ENCODE assay signal across 1 cellular context in genomic region chr7:107972075-107972482, GRCh38.
TF ChIP-seq lines count a peak whose summit lies in the region.

No MANE protein-coding gene starts in this region.

TF ChIP-seq in HepG2, 621 proteins besides CTCF, POLR2A, EP300 and RAD21 (continued from another document and continues in another):
- TF ChIP-seq ZNF574 (CRISPR knock-in tag; IDR thresholded peaks at IDR 0.05) (peak; percentile 43; the same call in 1 of the 2 replicates), IRF2 (CRISPR knock-in tag; IDR thresholded peaks at IDR 0.05) (peak; percentile 31; the same call in 1 of the 2 replicates), KAT8 (CRISPR knock-in tag; IDR thresholded peaks at IDR 0.05) (peak; percentile 61; the same call in 1 of the 2 replicates), ZNF274 (CRISPR knock-in tag; IDR thresholded peaks at IDR 0.05) (no peak), THYN1 (CRISPR knock-in tag; IDR thresholded peaks at IDR 0.05; ENCODE audit: borderline replicate concordance, low read depth) (no peak), KDM3A (CRISPR knock-in tag; IDR thresholded peaks at IDR 0.05; ENCODE audit: low read depth) (peak; percentile 38; the same call in 1 of the 2 replicates), DZIP1 (CRISPR knock-in tag; IDR thresholded peaks at IDR 0.05) (no peak), ATF4 (CRISPR knock-in tag; IDR thresholded peaks at IDR 0.05) (peak in 1 of 2 experiments; percentile 64; a peak in 2 of 4 replicates), ZBTB25 (CRISPR knock-in tag; IDR thresholded peaks at IDR 0.05) (peak; percentile 67; the same call in 1 of the 2 replicates), BCL6 (CRISPR knock-in tag; IDR thresholded peaks at IDR 0.05) (peak; percentile 98), HDAC2 (CRISPR knock-in tag; IDR thresholded peaks at IDR 0.05) (peak; percentile 80; the same call in 1 of the 2 replicates), NFKBIZ (CRISPR knock-in tag; IDR thresholded peaks at IDR 0.05) (peak; percentile 83; the same call in 1 of the 2 replicates), GABPB1 (CRISPR knock-in tag; IDR thresholded peaks at IDR 0.05) (no peak), PAX8 (CRISPR knock-in tag; IDR thresholded peaks at IDR 0.05; ENCODE audit: borderline replicate concordance) (no peak), ERF (CRISPR knock-in tag; IDR thresholded peaks at IDR 0.05) (no peak), LCORL (IDR thresholded peaks at IDR 0.05) (no peak), LCORL (CRISPR knock-in tag; IDR thresholded peaks at IDR 0.05) (peak; percentile 85), ZSCAN20 (CRISPR knock-in tag; IDR thresholded peaks at IDR 0.05; ENCODE audit: borderline replicate concordance) (no peak), HMG20A (CRISPR knock-in tag; IDR thresholded peaks at IDR 0.05; ENCODE audit: borderline replicate concordance) (peak; percentile 86), FOXP1 (IDR thresholded peaks at IDR 0.05) (no peak), FOXP1 (CRISPR knock-in tag; IDR thresholded peaks at IDR 0.05) (peak; percentile 62), HCFC1 (IDR thresholded peaks at IDR 0.05; ENCODE audit: low read depth, low read length) (no peak), CENPBD1 (CRISPR knock-in tag; IDR thresholded peaks at IDR 0.05; ENCODE audit: borderline replicate concordance, low read depth) (no peak), SIX1 (CRISPR knock-in tag; IDR thresholded peaks at IDR 0.05; ENCODE audit: borderline replicate concordance) (peak; percentile 58; the same call in 1 of the 2 replicates), SKIL (CRISPR knock-in tag; IDR thresholded peaks at IDR 0.05; ENCODE audit: borderline replicate concordance) (peak; percentile 47; the same call in 1 of the 2 replicates), CREB1 (IDR thresholded peaks at IDR 0.05) (no peak), CREB1 (CRISPR knock-in tag; IDR thresholded peaks at IDR 0.05) (peak; percentile 41; the same call in 1 of the 2 replicates), ZNF660 (CRISPR knock-in tag; IDR thresholded peaks at IDR 0.05; ENCODE audit: borderline replicate concordance, low read depth) (no peak), ZBTB40 (IDR thresholded peaks at IDR 0.05) (peak; percentile 75), ZBTB40 (CRISPR knock-in tag; IDR thresholded peaks at IDR 0.05) (peak; percentile 98), RARA (CRISPR knock-in tag; IDR thresholded peaks at IDR 0.05) (peak; percentile 41; the same call in 1 of the 2 replicates), FOXA1 (IDR thresholded peaks at IDR 0.05) (no peak), FOXA1 (CRISPR knock-in tag; IDR thresholded peaks at IDR 0.05) (peak; percentile 77), ELK4 (CRISPR knock-in tag; IDR thresholded peaks at IDR 0.05; ENCODE audit: borderline replicate concordance) (no peak), MBD4 (IDR thresholded peaks at IDR 0.05; ENCODE audit: borderline replicate concordance, low read length) (no peak), ISL2 (CRISPR knock-in tag; IDR thresholded peaks at IDR 0.05) (peak; percentile 81), YEATS2 (CRISPR knock-in tag; IDR thresholded peaks at IDR 0.05; ENCODE audit: borderline replicate concordance) (no peak), ZSCAN12 (CRISPR knock-in tag; IDR thresholded peaks at IDR 0.05) (no peak)
